ENCODE assay signal across 1 cellular context in the genomic region with DNA sequence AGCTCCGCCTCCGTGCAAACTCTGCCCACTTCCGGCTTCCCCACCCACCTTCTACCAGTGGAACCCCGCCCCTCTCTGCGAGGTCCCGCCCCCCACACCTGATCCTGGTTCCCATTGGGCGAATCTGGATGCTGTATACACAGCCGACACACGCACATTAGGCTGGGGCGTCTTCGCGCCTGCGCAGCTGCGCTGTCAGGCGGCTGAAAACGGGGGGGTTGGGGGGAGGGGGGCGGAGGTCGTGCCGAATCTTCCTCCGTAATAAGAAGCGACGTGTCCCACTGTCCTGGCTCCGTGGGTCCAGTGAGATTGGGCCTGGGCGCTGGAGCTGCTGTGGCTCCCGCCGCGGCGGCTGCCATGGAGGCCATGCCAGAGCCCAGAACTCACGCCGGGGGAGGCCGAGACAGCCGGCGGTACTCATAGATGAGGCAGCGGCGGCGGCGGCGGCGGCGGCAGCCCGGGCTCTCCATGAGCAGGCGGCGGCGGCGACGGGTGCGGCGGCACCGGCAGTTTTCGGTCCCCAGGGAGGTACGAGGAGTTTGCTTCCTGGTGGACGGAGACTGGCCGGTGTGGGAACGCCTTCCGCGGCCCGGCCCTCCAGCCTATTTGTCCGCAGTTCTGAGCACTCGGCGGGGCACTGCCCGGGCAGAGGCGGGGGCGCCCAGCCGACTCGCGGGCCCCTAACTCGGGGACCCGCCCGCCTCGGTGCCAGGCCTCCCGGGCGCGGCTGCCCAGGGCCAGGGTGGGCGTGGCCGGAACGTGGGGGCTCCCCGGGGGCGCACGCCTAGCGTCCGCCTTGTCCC.
A peak's percentile ranks its signal among the peaks of the same experiment; 100 is the strongest.
TF ChIP-seq lines count a peak whose summit lies in the region.

No MANE protein-coding gene starts in this region.

TF ChIP-seq in K562, 482 proteins besides CTCF, POLR2A, EP300 and RAD21 (continued from another document):
- TF ChIP-seq ZNF282 (CRISPR knock-in tag; IDR thresholded peaks at IDR 0.05): no peak
- TF ChIP-seq SP1 (CRISPR knock-in tag; IDR thresholded peaks at IDR 0.05): 0 out of 2 replicates have a peak, but pooled peaks have one; percentile 33
- peak; percentile 68; the same call in 1 of the 2 replicates for TF ChIP-seq ZBTB7A (IDR thresholded peaks at IDR 0.05; ENCODE audit: borderline replicate concordance, control insufficient read depth, low read depth, low read length)
- TF ChIP-seq MTA1 (IDR thresholded peaks at IDR 0.05; ENCODE audit: borderline replicate concordance): no peak
- 0 out of 2 replicates have a peak, but pooled peaks have one; percentile 51 for TF ChIP-seq GATAD2B (IDR thresholded peaks at IDR 0.05; ENCODE audit: borderline replicate concordance)
- TF ChIP-seq CXXC5 (CRISPR knock-in tag; IDR thresholded peaks at IDR 0.05): peak; percentile 59; the same call in 1 of the 2 replicates
- TF ChIP-seq RB1 (IDR thresholded peaks at IDR 0.05; ENCODE audit: low read depth): 0 out of 2 replicates have a peak, but pooled peaks have one; percentile 27
- TF ChIP-seq PCBP1 (IDR thresholded peaks at IDR 0.05; ENCODE audit: low read depth, low read length, poor library complexity, severe bottlenecking): peak; percentile 71
- no peak for TF ChIP-seq CEBPB (tag; IDR thresholded peaks at IDR 0.05)
- peak; percentile 11 for TF ChIP-seq CCNT2 (IDR thresholded peaks at IDR 0.05; ENCODE audit: borderline replicate concordance, extremely low read depth, insufficient read length, low read depth, low read length)
- TF ChIP-seq POLR2G (IDR thresholded peaks at IDR 0.05; ENCODE audit: low read depth, low read length): peak; percentile 84
- TF ChIP-seq MAZ (CRISPR knock-in tag; conservative IDR thresholded peaks at IDR 0.05 in 1 of 2, IDR thresholded peaks at IDR 0.05 in 1 of 2): peak in 1 of 2 experiments; percentile 40; a peak in 3 of 4 replicates
- TF ChIP-seq SAP30 (IDR thresholded peaks at IDR 0.05; ENCODE audit: borderline replicate concordance, insufficient read depth, low read depth, low read length, poor library complexity, severe bottlenecking): peak; percentile 41
- TF ChIP-seq, protein P1, sequence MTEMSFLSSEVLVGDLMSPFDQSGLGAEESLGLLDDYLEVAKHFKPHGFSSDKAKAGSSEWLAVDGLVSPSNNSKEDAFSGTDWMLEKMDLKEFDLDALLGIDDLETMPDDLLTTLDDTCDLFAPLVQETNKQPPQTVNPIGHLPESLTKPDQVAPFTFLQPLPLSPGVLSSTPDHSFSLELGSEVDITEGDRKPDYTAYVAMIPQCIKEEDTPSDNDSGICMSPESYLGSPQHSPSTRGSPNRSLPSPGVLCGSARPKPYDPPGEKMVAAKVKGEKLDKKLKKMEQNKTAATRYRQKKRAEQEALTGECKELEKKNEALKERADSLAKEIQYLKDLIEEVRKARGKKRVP (CRISPR knock-in tag; IDR thresholded peaks at IDR 0.05): no peak
- TF ChIP-seq SUPT5H (IDR thresholded peaks at IDR 0.05): peak; percentile 50; the same call in 1 of the 2 replicates
- TF ChIP-seq ELF1 (tag; IDR thresholded peaks at IDR 0.05): peak; percentile 78
- no peak for TF ChIP-seq NR2C2 (CRISPR knock-in tag; IDR thresholded peaks at IDR 0.05)
- peak; percentile 45; the same call in 1 of the 2 replicates for TF ChIP-seq NR2C2 (tag; IDR thresholded peaks at IDR 0.05)
- no peak for TF ChIP-seq ATF1 (CRISPR knock-in tag; IDR thresholded peaks at IDR 0.05)
- peak; percentile 68 for TF ChIP-seq ATF1 (tag; IDR thresholded peaks at IDR 0.05)
- peak; percentile 11; the same call in 1 of the 2 replicates for TF ChIP-seq GABPB1 (CRISPR knock-in tag; IDR thresholded peaks at IDR 0.05)
- TF ChIP-seq FOXK2 (conservative IDR thresholded peaks at IDR 0.05 in 1 of 2, IDR thresholded peaks at IDR 0.05 in 1 of 2; ENCODE audit: low read depth in 2 of 2): peak; percentile 86 to 87
- TF ChIP-seq MBD2 (IDR thresholded peaks at IDR 0.05; ENCODE audit: borderline replicate concordance, low read depth): 0 out of 2 replicates have a peak, but pooled peaks have one; percentile 20
- TF ChIP-seq L3MBTL2 (IDR thresholded peaks at IDR 0.05): peak; percentile 75; the same call in 1 of the 2 replicates
- peak; percentile 21; the same call in 1 of the 2 replicates for TF ChIP-seq ESRRA (IDR thresholded peaks at IDR 0.05; ENCODE audit: borderline replicate concordance, low read depth)
- TF ChIP-seq RBFOX2 (IDR thresholded peaks at IDR 0.05; ENCODE audit: low read depth, low read length): peak; percentile 79
- no peak for TF ChIP-seq ILF3 (IDR thresholded peaks at IDR 0.05; ENCODE audit: borderline replicate concordance)
- TF ChIP-seq ZNF253 (CRISPR knock-in tag; conservative IDR thresholded peaks at IDR 0.05): no peak
- peak in 1 of 2 experiments; percentile 34; a peak in 1 of 4 replicates for TF ChIP-seq KDM4B (IDR thresholded peaks at IDR 0.05; ENCODE audit: borderline replicate concordance in 2 of 2, low read depth in 1 of 2)
- TF ChIP-seq PHF20 (IDR thresholded peaks at IDR 0.05; ENCODE audit: partially characterized antibody): peak; percentile 27
- no peak for TF ChIP-seq TBL1XR1 (IDR thresholded peaks at IDR 0.05; ENCODE audit: low read length in 2 of 2)
- TF ChIP-seq YY1 (IDR thresholded peaks at IDR 0.05; ENCODE audit: borderline replicate concordance in 1 of 3, control insufficient read depth in 1 of 3, extremely low read depth in 1 of 3, insufficient read depth in 3 of 3, insufficient read length in 1 of 3, insufficient replicate concordance in 2 of 3, low read depth in 1 of 3, low read length in 2 of 3): peak in 1 of 3 experiments; percentile 20
- TF ChIP-seq ZNF75A (CRISPR knock-in tag; IDR thresholded peaks at IDR 0.05): no peak
- TF ChIP-seq, protein P2, sequence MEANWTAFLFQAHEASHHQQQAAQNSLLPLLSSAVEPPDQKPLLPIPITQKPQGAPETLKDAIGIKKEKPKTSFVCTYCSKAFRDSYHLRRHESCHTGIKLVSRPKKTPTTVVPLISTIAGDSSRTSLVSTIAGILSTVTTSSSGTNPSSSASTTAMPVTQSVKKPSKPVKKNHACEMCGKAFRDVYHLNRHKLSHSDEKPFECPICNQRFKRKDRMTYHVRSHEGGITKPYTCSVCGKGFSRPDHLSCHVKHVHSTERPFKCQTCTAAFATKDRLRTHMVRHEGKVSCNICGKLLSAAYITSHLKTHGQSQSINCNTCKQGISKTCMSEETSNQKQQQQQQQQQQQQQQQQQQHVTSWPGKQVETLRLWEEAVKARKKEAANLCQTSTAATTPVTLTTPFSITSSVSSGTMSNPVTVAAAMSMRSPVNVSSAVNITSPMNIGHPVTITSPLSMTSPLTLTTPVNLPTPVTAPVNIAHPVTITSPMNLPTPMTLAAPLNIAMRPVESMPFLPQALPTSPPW (CRISPR knock-in tag; IDR thresholded peaks at IDR 0.05): peak; percentile 100
- TF ChIP-seq POLR2B (IDR thresholded peaks at IDR 0.05; ENCODE audit: low read depth, partially characterized antibody): peak; percentile 19
- TF ChIP-seq, protein P3, sequence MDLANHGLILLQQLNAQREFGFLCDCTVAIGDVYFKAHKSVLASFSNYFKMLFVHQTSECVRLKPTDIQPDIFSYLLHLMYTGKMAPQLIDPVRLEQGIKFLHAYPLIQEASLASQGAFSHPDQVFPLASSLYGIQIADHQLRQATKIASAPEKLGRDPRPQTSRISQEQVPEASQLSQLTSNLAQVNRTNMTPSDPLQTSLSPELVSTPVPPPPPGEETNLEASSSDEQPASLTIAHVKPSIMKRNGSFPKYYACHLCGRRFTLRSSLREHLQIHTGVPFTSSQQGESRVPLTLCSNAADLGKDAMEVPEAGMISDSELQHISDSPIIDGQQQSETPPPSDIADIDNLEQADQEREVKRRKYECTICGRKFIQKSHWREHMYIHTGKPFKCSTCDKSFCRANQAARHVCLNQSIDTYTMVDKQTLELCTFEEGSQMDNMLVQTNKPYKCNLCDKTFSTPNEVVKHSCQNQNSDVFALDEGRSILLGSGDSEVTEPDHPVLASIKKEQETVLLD (IDR thresholded peaks at IDR 0.05): 0 out of 2 replicates have a peak, but pooled peaks have one; percentile 51
